ENCODE assay signal across 8 cellular contexts in the genomic region with DNA sequence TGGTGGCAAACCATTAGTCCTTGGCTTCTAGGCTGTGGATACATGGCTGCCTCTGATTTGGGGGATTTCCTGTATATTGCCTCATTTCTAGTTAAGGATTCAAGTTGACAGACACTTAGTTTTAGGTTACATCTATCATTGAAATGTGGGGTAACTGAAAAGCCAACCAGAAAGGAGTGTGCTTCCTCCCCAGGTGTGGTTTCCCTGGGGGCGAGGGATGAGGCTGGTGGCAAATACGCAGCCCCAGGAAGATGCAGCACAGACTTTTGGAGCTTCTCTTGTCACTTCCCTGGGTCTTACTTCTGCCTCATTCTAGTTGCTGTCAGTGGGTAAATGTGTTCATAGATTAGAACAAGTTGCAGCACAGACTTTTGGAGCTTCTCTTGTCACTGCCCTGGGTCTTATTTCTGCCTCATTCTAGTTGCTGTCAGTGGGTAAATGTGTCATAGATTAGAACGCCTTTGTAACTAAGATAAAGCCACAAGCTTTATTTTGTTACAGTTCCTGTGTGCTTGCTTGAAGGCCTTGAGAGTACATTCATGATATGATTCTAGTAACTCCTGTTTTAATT.
A peak's percentile ranks its signal among the peaks of the same experiment; 100 is the strongest.
DNase-seq lines count a peak whose midpoint lies in the region; ATAC-seq and TF ChIP-seq lines count a peak whose summit lies in the region.

No MANE protein-coding gene starts in this region.

- H3K4me3 ChIP-seq in brain microvascular endothelial cell (ENCODE audit: low read depth, low read length), result no peak overlapping the region

- H3K36me3 ChIP-seq in brain microvascular endothelial cell (replicated peaks), result no peaks in the 10 kb centered on the region

- H3K36me3 Mint-ChIP-seq in T-helper 17 cell (ENCODE audit: low read depth), result peaks cover 5% of the 10 kb centered on the region
- peaks cover 6% of the 10 kb centered on the region for H3K36me3 Mint-ChIP-seq in osteocyte (ENCODE audit: unreplicated experiment)

- no peaks in the 10 kb centered on the region for H3K27me3 ChIP-seq in brain microvascular endothelial cell (replicated peaks)

- ATAC-seq in T-helper 17 cell (peak; percentile 78), GM19467 (IDR thresholded peaks at IDR 0.05; ENCODE audit: unreplicated experiment) (no peak)

- intact Hi-C loops in posterior cingulate gyrus (cut with DNase I), result no loop called here

- no peaks in the 10 kb centered on the region for H3K9me3 Mint-ChIP-seq in osteocyte (ENCODE audit: unreplicated experiment)

- in situ Hi-C loops in brain microvascular endothelial cell (cut with HindIII; ENCODE audit: low pct_ligation_motif_present, low sequenced_read_pairs), result no loop called here

- TF ChIP-seq CTCF in brain microvascular endothelial cell (IDR thresholded peaks at IDR 0.05; ENCODE audit: low read depth, low read length, missing control alignments) (no peak), osteocyte (IDR thresholded peaks at IDR 0.05) (no peak)

- peak overlapping the region; percentile 84 for H3K27ac ChIP-seq in brain microvascular endothelial cell

- peaks cover 63% of the 10 kb centered on the region for H3K4me1 Mint-ChIP-seq in T-helper 17 cell
- H3K4me1 Mint-ChIP-seq in osteocyte (ENCODE audit: unreplicated experiment), result peaks cover 25% of the 10 kb centered on the region

- H3K9me3 ChIP-seq in T-helper 17 cell (ENCODE audit: control insufficient read depth, low read length, poor library complexity, severe bottlenecking), result no peaks in the 10 kb centered on the region

- H3K27me3 Mint-ChIP-seq in T-helper 17 cell (no peaks in the 10 kb centered on the region), osteocyte (ENCODE audit: unreplicated experiment) (no peaks in the 10 kb centered on the region)

- peak overlapping the region; percentile 77 for H3K4me3 Mint-ChIP-seq in T-helper 17 cell
- H3K4me3 Mint-ChIP-seq in osteocyte (ENCODE audit: unreplicated experiment), result no peak overlapping the region

- H3K27ac Mint-ChIP-seq in T-helper 17 cell (peak overlapping the region; percentile 98), osteocyte (ENCODE audit: unreplicated experiment) (peak overlapping the region; percentile 90)

- DNase-seq in EH (ENCODE audit: low read depth) (peak; percentile 32), T-helper 17 cell (peak; percentile 23 to 52 (median 50)), brain microvascular endothelial cell (peak; percentile 54), osteocyte (ENCODE audit: extremely low spot score, unreplicated experiment) (no peak), iPS-NIHi11 (ENCODE audit: low spot score) (no peak), posterior cingulate gyrus (no peak), midbrain (lab: John Stamatoyannopoulos, UW) (no peak)

Comparison
In these comparisons a context has a peak if more than half of its experiments do, and no peak if none do; other contexts are left out.
1. DNase-seq: peak in EH (single experiment), T-helper 17 cell (3 of 3) and brain microvascular endothelial cell (single experiment); none in osteocyte (single experiment), iPS-NIHi11 (single experiment), posterior cingulate gyrus (0 of 10) and midbrain (single experiment).